Comparison of ENCODE assay signal across 17 cellular contexts in genomic region chr2:100213595-100213994, GRCh38.
DNase-seq lines count a peak whose midpoint lies in the region; ATAC-seq and TF ChIP-seq lines count a peak whose summit lies in the region.
"Had no signal": no experiment of that assay in that cellular context is flagged by ENCODE, and none has a peak within 500 bp of the region (broad histone marks: within the 10 kb centered on the region; RNA-seq: fewer than 3 reads in every experiment).

No MANE protein-coding gene starts in this region.

- WGBS in right cardiac atrium = 58% methylated on average over 3 of the region's 3 CpGs
- no CpG with 5 or more reads among the region's 3 CpGs for WGBS in trophoblast cell (ENCODE audit: extremely low coverage, insufficient coverage, insufficient read length)

- H3K4ac ChIP-seq in trophoblast cell (ENCODE audit: low read depth, low read length) = no peak overlapping the region

- H3K14ac ChIP-seq in trophoblast cell (ENCODE audit: low read length) = no peak overlapping the region

- no peaks in the 10 kb centered on the region for H3K9me3 ChIP-seq in right cardiac atrium (ENCODE audit: control insufficient read depth, low read length)
- H3K9me3 ChIP-seq in gastrocnemius medialis = no peaks in the 10 kb centered on the region
- H3K9me3 ChIP-seq in trophoblast cell (ENCODE audit: insufficient read depth, low read depth, low read length) = no peaks in the 10 kb centered on the region
- H3K9me3 ChIP-seq: SJCRH30 had no signal

- H3K27ac ChIP-seq in right cardiac atrium (ENCODE audit: low read length) (peak overlapping the region; percentile 91), gastrocnemius medialis (peak overlapping the region in 1 of 4 donors; percentile 47), trophoblast cell (ENCODE audit: low read depth, low read length) (no peak overlapping the region)
- H3K27ac ChIP-seq: epithelial cell of prostate, SJCRH30 had no signal

- no peak overlapping the region for H3K18ac ChIP-seq in trophoblast cell (ENCODE audit: low read length)

- H4K91ac ChIP-seq in trophoblast cell (ENCODE audit: low read depth, low read length) = no peak overlapping the region

- no peaks in the 10 kb centered on the region for H3K36me3 ChIP-seq in gastrocnemius medialis
- H3K36me3 ChIP-seq in trophoblast cell (ENCODE audit: control insufficient read depth in 1 of 2, insufficient read depth in 2 of 2, low read length in 2 of 2) = no peaks in the 10 kb centered on the region
- H3K36me3 ChIP-seq: SJCRH30 had no signal

- TF ChIP-seq CTCF in gastrocnemius medialis (IDR thresholded peaks at IDR 0.05 in 4 of 5, conservative IDR thresholded peaks at IDR 0.05 in 1 of 5) = no peak

- peak; percentile 93 for DNase-seq in G401 (ENCODE audit: low spot score)
- DNase-seq in cerebellar nuclear complex (lab: John Stamatoyannopoulos, UW) = peak; percentile 66 to 83
- DNase-seq in right cardiac atrium = peak; percentile 54 to 85 (median 80)
- peak in 1 of 2 donors; percentile 47 for DNase-seq in gastrocnemius medialis
- DNase-seq in hepatic stellate cell (ENCODE audit: low spot score) = no peak
- DNase-seq in trophoblast cell = no peak
- no peak for DNase-seq in SIG-M5 (lab: John Stamatoyannopoulos, UW)
- DNase-seq: activated CD4-positive, alpha-beta memory T cell treated with anti-CD3 and anti-CD28 coated beads for 36 hours; activated naive CD4-positive, alpha-beta T cell treated with anti-CD3 and anti-CD28 coated beads, Interleukin-2, amount 10 ng/mL, durations not matched to agents 7 days and 5 days; activated T-cell treated with anti-CD3 and anti-CD28 coated beads, Interleukin-2, amount 50 U/mL, for 1 hour; natural killer cell; NCI-H1930; SJCRH30; T-helper 17 cell had no signal

- H3K27me3 ChIP-seq in right cardiac atrium (ENCODE audit: control insufficient read depth, insufficient read depth) (no peaks in the 10 kb centered on the region), gastrocnemius medialis (no peaks in the 10 kb centered on the region), trophoblast cell (ENCODE audit: insufficient read depth, low read length) (no peaks in the 10 kb centered on the region)
- H3K27me3 ChIP-seq: SJCRH30 had no signal

- H3K4me2 ChIP-seq in trophoblast cell (ENCODE audit: low read length) = no peak overlapping the region

- H4K8ac ChIP-seq in trophoblast cell (ENCODE audit: low read depth, low read length) = no peak overlapping the region

- no peak for TF ChIP-seq POLR2A in gastrocnemius medialis (IDR thresholded peaks at IDR 0.05)

- no peak overlapping the region for H3K9ac ChIP-seq in trophoblast cell (ENCODE audit: low read length)

- ATAC-seq in right cardiac atrium (peak; percentile 82), gastrocnemius medialis (peak; percentile 38 to 64), GM21717 (IDR thresholded peaks at IDR 0.05; ENCODE audit: unreplicated experiment) (no peak)
- ATAC-seq: natural killer cell, T-helper 17 cell had no signal

- H3K79me2 ChIP-seq in trophoblast cell (ENCODE audit: control insufficient read depth, insufficient read depth, low read length, poor library complexity) = no peaks in the 10 kb centered on the region

- no peak overlapping the region for H3K4me3 ChIP-seq in right cardiac atrium (ENCODE audit: low read length)
- H3K4me3 ChIP-seq in gastrocnemius medialis = no peak overlapping the region
- no peak overlapping the region for H3K4me3 ChIP-seq in trophoblast cell (ENCODE audit: low read depth, low read length)
- H3K4me3 ChIP-seq: lung, SJCRH30 had no signal

- no peak overlapping the region for H2AK5ac ChIP-seq in trophoblast cell (ENCODE audit: low read length)

- H3K4me1 ChIP-seq in right cardiac atrium (ENCODE audit: control insufficient read depth, insufficient read depth, low read length) (peaks cover 5% of the 10 kb centered on the region), gastrocnemius medialis (peaks cover 36 to 37% of the 10 kb centered on the region in 2 donors), trophoblast cell (ENCODE audit: control insufficient read depth in 1 of 2, insufficient read depth in 2 of 2, low read length in 2 of 2) (no peaks in the 10 kb centered on the region)
- H3K4me1 ChIP-seq: SJCRH30 had no signal

- in situ Hi-C loops in G401 (cut with HindIII; ENCODE audit: low sequenced_read_pairs) (no loop called here), gastrocnemius medialis (cut with MboI; ENCODE audit: low sequenced_read_pairs in 4 of 4) (no loop called here)

- no peak overlapping the region for H2BK5ac ChIP-seq in trophoblast cell (ENCODE audit: low read depth, low read length, poor library complexity)

- H2BK12ac ChIP-seq in trophoblast cell (ENCODE audit: low read length) = no peak overlapping the region

- intact Hi-C loops in right cardiac atrium (cut with DNase I) = no loop called here
- intact Hi-C loops in gastrocnemius medialis (cut with DNase I; ENCODE audit: low total_unique reads) = no loop called here

- no peak overlapping the region for H2BK120ac ChIP-seq in trophoblast cell (ENCODE audit: insufficient read depth, low read length, poor library complexity)

- no peaks in the 10 kb centered on the region for H3K79me1 ChIP-seq in trophoblast cell (ENCODE audit: low read length)

- no peak overlapping the region for H2AFZ ChIP-seq in trophoblast cell (ENCODE audit: insufficient read depth, low read length, poor library complexity)

- no peak overlapping the region for H3K23ac ChIP-seq in trophoblast cell (ENCODE audit: low read length)

- no peak overlapping the region for H4K12ac ChIP-seq in trophoblast cell (ENCODE audit: low read depth, low read length)

Comparison
In these comparisons a context has a peak if more than half of its experiments do, and no peak if none do; other contexts are left out.
1. DNase-seq: peak in G401 (single experiment), cerebellar nuclear complex (2 of 2) and right cardiac atrium (3 of 3); none in hepatic stellate cell (single experiment), trophoblast cell (0 of 2) and SIG-M5 (single experiment).